In genomic region chr2:195092341-195092740, GRCh38 we compare ENCODE assay signal across 2 cellular contexts.
TF ChIP-seq lines count a peak whose summit lies in the region.

No MANE protein-coding gene starts in this region.

TF ChIP-seq in GM23338, 12 proteins besides CTCF, POLR2A, EP300 and RAD21:
- TF ChIP-seq REST (IDR thresholded peaks at IDR 0.05; ENCODE audit: unreplicated experiment) (no peak), POLR2AphosphoS5 (IDR thresholded peaks at IDR 0.05; ENCODE audit: low read depth) (no peak), ZNF331 (CRISPR knock-in tag; IDR thresholded peaks at IDR 0.05; ENCODE audit: low read depth) (no peak), EZH2 (IDR thresholded peaks at IDR 0.05; ENCODE audit: low read depth, unreplicated experiment) (no peak), STAT1 (IDR thresholded peaks at IDR 0.05; ENCODE audit: unreplicated experiment) (no peak), ZNF462 (CRISPR knock-in tag; IDR thresholded peaks at IDR 0.05) (no peak), NANOG (IDR thresholded peaks at IDR 0.05; ENCODE audit: borderline replicate concordance) (no peak), CREB1 (CRISPR knock-in tag; IDR thresholded peaks at IDR 0.05; ENCODE audit: low read depth) (no peak), ETS1 (IDR thresholded peaks at IDR 0.05) (no peak), ZNF114 (CRISPR knock-in tag; IDR thresholded peaks at IDR 0.05) (no peak), EZH2phosphoT487 (IDR thresholded peaks at IDR 0.05; ENCODE audit: unreplicated experiment) (no peak), JUNB (IDR thresholded peaks at IDR 0.05; ENCODE audit: unreplicated experiment) (no peak)

TF ChIP-seq in H1, 55 proteins besides CTCF, POLR2A, EP300 and RAD21:
- no peak for TF ChIP-seq JUND (IDR thresholded peaks at IDR 0.05; ENCODE audit: low read length)
- TF ChIP-seq CEBPB (IDR thresholded peaks at IDR 0.05; ENCODE audit: low read depth, low read length): no peak
- no peak for TF ChIP-seq CREB1 (IDR thresholded peaks at IDR 0.05)
- TF ChIP-seq E2F6 (IDR thresholded peaks at IDR 0.05): no peak
- TF ChIP-seq NRF1 (IDR thresholded peaks at IDR 0.05; ENCODE audit: low read depth, low read length): no peak
- no peak for TF ChIP-seq MAX (IDR thresholded peaks at IDR 0.05)
- no peak for TF ChIP-seq GTF2F1 (IDR thresholded peaks at IDR 0.05; ENCODE audit: borderline replicate concordance, low read depth, low read length)
- no peak for TF ChIP-seq SRF (IDR thresholded peaks at IDR 0.05; ENCODE audit: low read depth, low read length)
- no peak for TF ChIP-seq CHD1 (IDR thresholded peaks at IDR 0.05; ENCODE audit: low read depth, low read length)
- no peak for TF ChIP-seq POLR2AphosphoS5 (IDR thresholded peaks at IDR 0.05; ENCODE audit: low read depth, low read length)
- no peak for TF ChIP-seq FOSL1 (IDR thresholded peaks at IDR 0.05; ENCODE audit: insufficient read depth, low read depth, low read length)
- TF ChIP-seq RXRA (IDR thresholded peaks at IDR 0.05; ENCODE audit: insufficient read depth, low read depth, low read length): no peak
- TF ChIP-seq ASH2L (IDR thresholded peaks at IDR 0.05; ENCODE audit: low read length): no peak
- TF ChIP-seq SP4 (IDR thresholded peaks at IDR 0.05; ENCODE audit: low read length): no peak
- no peak for TF ChIP-seq CHD2 (IDR thresholded peaks at IDR 0.05; ENCODE audit: low read length)
- no peak for TF ChIP-seq POU5F1 (IDR thresholded peaks at IDR 0.05; ENCODE audit: low read depth, low read length)
- no peak for TF ChIP-seq EZH2 (IDR thresholded peaks at IDR 0.05; ENCODE audit: low read depth, low read length, severe bottlenecking)
